Comparison of ENCODE assay signal across 16 cellular contexts in genomic region chr17:21745385-21746054, GRCh38. TPM values are rescaled to one million over a fixed set of nuclear protein-coding genes. Genes with fewer than 3 reads are reported as not detected.
"Had no signal": no experiment of that assay in that cellular context is flagged by ENCODE, and none has a peak within 500 bp of the region (broad histone marks: within the 10 kb centered on the region; RNA-seq: fewer than 3 reads in every experiment).

No MANE protein-coding gene starts in this region.

RNA-seq across cellular contexts. Expression of gene KCNJ18, which starts 53.2 kb away (rescaled TPM):
- total RNA-seq: activated CD4-positive, alpha-beta memory T cell treated with anti-CD3 and anti-CD28 coated beads, Interleukin-2, amount 10 ng/mL, durations not matched to agents 7 days and 5 days; activated CD4-positive, alpha-beta T cell treated with anti-CD3 and anti-CD28 coated beads for 36 hours; activated CD4-positive, alpha-beta T cell treated with anti-CD3 and anti-CD28 coated beads, Interleukin-2, amount 10 ng/mL, durations not matched to agents 7 days and 5 days; activated CD8-positive, alpha-beta memory T cell treated with anti-CD3 and anti-CD28 coated beads, Interleukin-2, amount 10 ng/mL, durations not matched to agents 7 days and 5 days; activated CD8-positive, alpha-beta T cell treated with anti-CD3 and anti-CD28 coated beads, Interleukin-2, amount 10 ng/mL, durations not matched to agents 7 days and 5 days; activated naive CD8-positive, alpha-beta T cell treated with anti-CD3 and anti-CD28 coated beads, Interleukin-2, amount 10 ng/mL, durations not matched to agents 7 days and 5 days; activated T-helper 2 cell treated with anti-CD3 and anti-CD28 coated beads, Interferon-gamma antibody, Interleukin-2, Interleukin-4, amounts not matched to agents 10 μg/mL and 5 μg/mL and 100 μg/mL, durations not matched to agents 14 hours and 24 hours and 36 hours; astrocyte; body of pancreas; breast epithelium; T-cell; T-helper 1 cell treated with Interleukin-12 subunit alpha and Interleukin-12 subunit beta and Interleukin-4 antibody, amounts not matched to agents 30 ng/mL and 1 ng/mL, for 36 hours; T-helper 17 cell; T-helper 2 cell treated with Interferon-gamma antibody and Interleukin-4, amounts not matched to agents 100 ng/mL and 5 ng/mL, for 36 hours; WTC11 had no signal
- polyA plus RNA-seq: adipose tissue had no signal
